Comparison of ENCODE assay signal across 25 cellular contexts in genomic region chr7:64875258-64875657, GRCh38. TPM values are rescaled to one million over a fixed set of nuclear protein-coding genes. Genes with fewer than 3 reads are reported as not detected.
DNase-seq lines count a peak whose midpoint lies in the region; ATAC-seq and TF ChIP-seq lines count a peak whose summit lies in the region.
"Had no signal": no experiment of that assay in that cellular context is flagged by ENCODE, and none has a peak within 500 bp of the region (broad histone marks: within the 10 kb centered on the region; RNA-seq: fewer than 3 reads in every experiment).

No MANE protein-coding gene starts in this region.

- intact Hi-C loops in activated CD8-positive, alpha-beta T cell treated with anti-CD3 and anti-CD28 coated beads for 36 hours (cut with micrococcal nuclease): no loop called here
- intact Hi-C loops in activated B cell treated with CpG ODN at 0.5 μM for 24 hours (cut with micrococcal nuclease): no loop called here

- no peak overlapping the region for H3K27ac ChIP-seq in lung (ENCODE audit: low read depth in 1 of 2, low read length in 1 of 2)
- H3K27ac ChIP-seq: BLaER1 had no signal

- no peak overlapping the region for H3K27ac Mint-ChIP-seq in activated CD8-positive, alpha-beta T cell treated with anti-CD3 and anti-CD28 coated beads, Interleukin-2, amount 10 ng/mL, durations not matched to agents 7 days and 5 days
- no peak overlapping the region for H3K27ac Mint-ChIP-seq in activated CD8-positive, alpha-beta T cell treated with anti-CD3 and anti-CD28 coated beads for 36 hours
- no peak overlapping the region for H3K27ac Mint-ChIP-seq in activated B cell treated with CpG ODN at 0.5 μM for 24 hours
- H3K27ac Mint-ChIP-seq in stimulated activated effector memory CD8-positive, alpha-beta T cell treated with anti-CD3 and anti-CD28 coated beads, Interleukin-12 subunit alpha, Interleukin-12 subunit beta, amount 100 ng/mL, for 72 hours: no peak overlapping the region
- H3K27ac Mint-ChIP-seq: CD4-positive, CD25-positive, alpha-beta regulatory T cell had no signal

- H3K9me3 Mint-ChIP-seq in activated CD8-positive, alpha-beta T cell treated with anti-CD3 and anti-CD28 coated beads, Interleukin-2, amount 10 ng/mL, durations not matched to agents 7 days and 5 days (ENCODE audit: insufficient read depth): peaks cover 13% of the 10 kb centered on the region
- peaks cover 5% of the 10 kb centered on the region for H3K9me3 Mint-ChIP-seq in activated CD8-positive, alpha-beta T cell treated with anti-CD3 and anti-CD28 coated beads for 36 hours
- peaks cover 2% of the 10 kb centered on the region for H3K9me3 Mint-ChIP-seq in activated B cell treated with CpG ODN at 0.5 μM for 24 hours
- no peaks in the 10 kb centered on the region for H3K9me3 Mint-ChIP-seq in stimulated activated effector memory CD8-positive, alpha-beta T cell treated with anti-CD3 and anti-CD28 coated beads, Interleukin-12 subunit alpha, Interleukin-12 subunit beta, amount 100 ng/mL, for 72 hours

- DNase-seq in activated CD8-positive, alpha-beta T cell treated with anti-CD3 and anti-CD28 coated beads, Interleukin-2, amount 10 ng/mL, durations not matched to agents 7 days and 5 days: peak; percentile 5
- DNase-seq in activated CD8-positive, alpha-beta T cell treated with anti-CD3 and anti-CD28 coated beads for 36 hours: no peak
- peak; percentile 12 for DNase-seq in activated B cell treated with CpG ODN at 0.5 μM for 24 hours
- peak; percentile 20 for DNase-seq in lung (ENCODE audit: low spot score)
- no peak for DNase-seq in stimulated activated effector memory CD8-positive, alpha-beta T cell treated with anti-CD3 and anti-CD28 coated beads, Interleukin-12 subunit alpha, Interleukin-12 subunit beta, amount 100 ng/mL, for 72 hours (ENCODE audit: low spot score in 2 of 2)
- no peak for DNase-seq in NCI-H526 treated with DMSO at 0.1 percent for 48 hours (lab: John Stamatoyannopoulos, UW)
- no peak for DNase-seq in SIG-M5 treated with dmso at 0.1 percent for 504 hours (lab: John Stamatoyannopoulos, UW; ENCODE audit: unreplicated experiment)
- DNase-seq: CD4-positive, CD25-positive, alpha-beta regulatory T cell; EL; GDM1; IMR-90; KG1; MG63; NCI-H1105 treated with DMSO at 0.1 percent for 48 hours; NCI-H146; NCI-H1930; NCI-H2107; NCI-H446; NCI-H524 treated with DMSO at 0.1 percent for 48 hours; NCI-H82; NK-92 treated with Interleukin-12 subunit alpha and Interleukin-12 subunit beta, amount 100 ng/mL, for 24 hours; PC-3; Right ventricle myocardium superior had no signal

- H3K4me3 Mint-ChIP-seq in activated CD8-positive, alpha-beta T cell treated with anti-CD3 and anti-CD28 coated beads, Interleukin-2, amount 10 ng/mL, durations not matched to agents 7 days and 5 days: no peak overlapping the region
- H3K4me3 Mint-ChIP-seq in activated CD8-positive, alpha-beta T cell treated with anti-CD3 and anti-CD28 coated beads for 36 hours: no peak overlapping the region
- no peak overlapping the region for H3K4me3 Mint-ChIP-seq in activated B cell treated with CpG ODN at 0.5 μM for 24 hours
- no peak overlapping the region for H3K4me3 Mint-ChIP-seq in stimulated activated effector memory CD8-positive, alpha-beta T cell treated with anti-CD3 and anti-CD28 coated beads, Interleukin-12 subunit alpha, Interleukin-12 subunit beta, amount 100 ng/mL, for 72 hours
- H3K4me3 Mint-ChIP-seq: CD4-positive, CD25-positive, alpha-beta regulatory T cell had no signal

- ATAC-seq in activated CD8-positive, alpha-beta T cell treated with anti-CD3 and anti-CD28 coated beads, Interleukin-2, amount 10 ng/mL, durations not matched to agents 7 days and 5 days: no peak
- no peak for ATAC-seq in activated CD8-positive, alpha-beta T cell treated with anti-CD3 and anti-CD28 coated beads for 36 hours
- ATAC-seq in activated B cell treated with CpG ODN at 0.5 μM for 24 hours (ENCODE audit: low read depth) (no peak), lung (ENCODE audit: insufficient read depth, low FRiP score) (no peak)
- no peak for ATAC-seq in stimulated activated effector memory CD8-positive, alpha-beta T cell treated with anti-CD3 and anti-CD28 coated beads, Interleukin-12 subunit alpha, Interleukin-12 subunit beta, amount 100 ng/mL, for 72 hours
- ATAC-seq: HCT116, PC-3 had no signal

- no peak for TF ChIP-seq CTCF in activated CD8-positive, alpha-beta T cell treated with anti-CD3 and anti-CD28 coated beads for 36 hours (IDR thresholded peaks at IDR 0.05)
- TF ChIP-seq CTCF in activated B cell treated with CpG ODN at 0.5 μM for 24 hours (IDR thresholded peaks at IDR 0.05) (no peak), lung (IDR thresholded peaks at IDR 0.05; ENCODE audit: control extremely low read depth, extremely low read depth) (no peak)

- H3K4me3 ChIP-seq in lung: no peak overlapping the region
- H3K4me3 ChIP-seq: BLaER1, MG63 had no signal

- H3K27me3 ChIP-seq in lung (ENCODE audit: control insufficient read depth, insufficient read depth): no peaks in the 10 kb centered on the region
- H3K27me3 ChIP-seq: BLaER1, MG63 had no signal

- no peaks in the 10 kb centered on the region for H3K36me3 Mint-ChIP-seq in activated CD8-positive, alpha-beta T cell treated with anti-CD3 and anti-CD28 coated beads, Interleukin-2, amount 10 ng/mL, durations not matched to agents 7 days and 5 days (ENCODE audit: low read depth)
- no peaks in the 10 kb centered on the region for H3K36me3 Mint-ChIP-seq in activated CD8-positive, alpha-beta T cell treated with anti-CD3 and anti-CD28 coated beads for 36 hours (ENCODE audit: low read depth)
- H3K36me3 Mint-ChIP-seq in activated B cell treated with CpG ODN at 0.5 μM for 24 hours (ENCODE audit: low read depth): no peaks in the 10 kb centered on the region
- H3K36me3 Mint-ChIP-seq in stimulated activated effector memory CD8-positive, alpha-beta T cell treated with anti-CD3 and anti-CD28 coated beads, Interleukin-12 subunit alpha, Interleukin-12 subunit beta, amount 100 ng/mL, for 72 hours: no peaks in the 10 kb centered on the region
- H3K36me3 Mint-ChIP-seq: CD4-positive, CD25-positive, alpha-beta regulatory T cell had no signal

- H3K36me3 ChIP-seq in lung (ENCODE audit: control insufficient read depth in 2 of 2, insufficient read depth in 2 of 2, low read length in 2 of 2): no peaks in the 10 kb centered on the region
- H3K36me3 ChIP-seq: BLaER1, MG63 had no signal

- peaks cover 0 to 22% of the 10 kb centered on the region in 2 donors for H3K9me3 ChIP-seq in lung (ENCODE audit: control insufficient read depth in 2 of 2, insufficient read depth in 1 of 2, low read length in 1 of 2)
- H3K9me3 ChIP-seq: MG63 had no signal

- CTCF ChIA-PET in activated CD8-positive, alpha-beta T cell treated with anti-CD3 and anti-CD28 coated beads, Interleukin-2, amount 10 ng/mL, durations not matched to agents 7 days and 5 days (lab: Charles Lee): no interaction called here
- CTCF ChIA-PET in activated CD8-positive, alpha-beta T cell treated with anti-CD3 and anti-CD28 coated beads for 36 hours (lab: Charles Lee): interaction anchor here (1.3 kb wide), 1 partner anchor 13 kb away, joined by 3 read pairs; no protein-coding TSS in a partner anchor
- CTCF ChIA-PET in activated B cell treated with CpG ODN at 0.5 μM for 24 hours (lab: Charles Lee): no interaction called here

- WGBS in lung, 2 donors: 83 to 90% methylated on average over 18 of the region's 18 CpGs

- H3K27me3 Mint-ChIP-seq in activated CD8-positive, alpha-beta T cell treated with anti-CD3 and anti-CD28 coated beads, Interleukin-2, amount 10 ng/mL, durations not matched to agents 7 days and 5 days (ENCODE audit: low read depth): no peaks in the 10 kb centered on the region
- H3K27me3 Mint-ChIP-seq in activated CD8-positive, alpha-beta T cell treated with anti-CD3 and anti-CD28 coated beads for 36 hours: peaks cover 12% of the 10 kb centered on the region
- peaks cover 15% of the 10 kb centered on the region for H3K27me3 Mint-ChIP-seq in activated B cell treated with CpG ODN at 0.5 μM for 24 hours

- H3K4me1 Mint-ChIP-seq in activated CD8-positive, alpha-beta T cell treated with anti-CD3 and anti-CD28 coated beads, Interleukin-2, amount 10 ng/mL, durations not matched to agents 7 days and 5 days (ENCODE audit: low read depth): peaks cover 7% of the 10 kb centered on the region
- H3K4me1 Mint-ChIP-seq in activated CD8-positive, alpha-beta T cell treated with anti-CD3 and anti-CD28 coated beads for 36 hours (ENCODE audit: low read depth): peaks cover 4% of the 10 kb centered on the region
- peaks cover 11% of the 10 kb centered on the region for H3K4me1 Mint-ChIP-seq in activated B cell treated with CpG ODN at 0.5 μM for 24 hours
- H3K4me1 Mint-ChIP-seq in stimulated activated effector memory CD8-positive, alpha-beta T cell treated with anti-CD3 and anti-CD28 coated beads, Interleukin-12 subunit alpha, Interleukin-12 subunit beta, amount 100 ng/mL, for 72 hours: peaks cover 12% of the 10 kb centered on the region

- POLR2A ChIA-PET in activated CD8-positive, alpha-beta T cell treated with anti-CD3 and anti-CD28 coated beads, Interleukin-2, amount 10 ng/mL, durations not matched to agents 7 days and 5 days (lab: Charles Lee): no interaction called here
- POLR2A ChIA-PET in activated CD8-positive, alpha-beta T cell treated with anti-CD3 and anti-CD28 coated beads for 36 hours (lab: Charles Lee): no interaction called here
- POLR2A ChIA-PET in activated B cell treated with CpG ODN at 0.5 μM for 24 hours (lab: Charles Lee): no interaction called here

- H3K4me1 ChIP-seq in lung (ENCODE audit: control insufficient read depth in 2 of 2, insufficient read depth in 2 of 2, low read length in 2 of 2): peaks cover 0 to 6% of the 10 kb centered on the region in 2 donors
- H3K4me1 ChIP-seq: BLaER1 had no signal

RNA-seq across cellular contexts. Expression of gene ZNF273, which starts 27.8 kb away (rescaled TPM):
- 10 to 100 TPM; 10.6 to 11.8 TPM for total RNA-seq in activated CD8-positive, alpha-beta T cell treated with anti-CD3 and anti-CD28 coated beads, Interleukin-2, amount 10 ng/mL, durations not matched to agents 7 days and 5 days
- 10 to 100 TPM; 11.3 to 11.9 TPM for total RNA-seq in activated CD8-positive, alpha-beta T cell treated with anti-CD3 and anti-CD28 coated beads for 36 hours
- 10.6 and 12.3 TPM in 2 replicates for total RNA-seq in activated B cell treated with CpG ODN at 0.5 μM for 24 hours
- 10 to 100 TPM; 12.4 to 15.7 TPM for total RNA-seq in lung
- 1 to 10 TPM; 3.0 to 5.0 TPM for polyA plus RNA-seq in lung

Comparison
In these comparisons a context has a peak if more than half of its experiments do, and no peak if none do; other contexts are left out.
1. DNase-seq: peak in activated CD8-positive, alpha-beta T cell treated with anti-CD3 and anti-CD28 coated beads, Interleukin-2, amount 10 ng/mL, durations not matched to agents 7 days and 5 days (single experiment), activated B cell treated with CpG ODN at 0.5 μM for 24 hours (single experiment) and lung (single experiment); none in activated CD8-positive, alpha-beta T cell treated with anti-CD3 and anti-CD28 coated beads for 36 hours (single experiment), stimulated activated effector memory CD8-positive, alpha-beta T cell treated with anti-CD3 and anti-CD28 coated beads, Interleukin-12 subunit alpha, Interleukin-12 subunit beta, amount 100 ng/mL, for 72 hours (0 of 2), NCI-H526 treated with DMSO at 0.1 percent for 48 hours (single experiment) and SIG-M5 treated with dmso at 0.1 percent for 504 hours (single experiment).